Comparison of ENCODE assay signal across 10 cellular contexts in the genomic region with DNA sequence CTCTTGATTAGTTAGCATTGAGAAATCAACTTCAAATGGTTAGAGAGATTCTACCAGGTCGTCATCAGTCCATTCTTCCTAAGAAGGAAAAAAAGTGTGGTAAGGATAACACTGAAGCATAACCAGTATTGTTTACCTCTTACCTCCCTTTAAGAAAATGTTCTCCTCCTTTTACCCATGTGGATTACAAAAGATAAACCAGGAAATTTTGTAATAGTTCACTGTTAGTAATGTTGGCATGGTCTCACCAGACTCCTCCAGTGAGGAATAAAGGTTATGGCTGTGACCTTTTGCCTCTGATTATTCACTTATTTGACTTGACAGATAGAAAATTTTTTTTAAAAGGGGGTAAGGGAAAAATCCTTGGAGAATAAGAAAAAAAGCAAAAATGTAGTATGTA. TPM values are rescaled to one million over a fixed set of nuclear protein-coding genes. Genes with fewer than 3 reads are reported as not detected.
A peak's percentile ranks its signal among the peaks of the same experiment; 100 is the strongest.
DNase-seq lines count a peak whose midpoint lies in the region; ATAC-seq and TF ChIP-seq lines count a peak whose summit lies in the region.
"Had no signal": no experiment of that assay in that cellular context is flagged by ENCODE, and none has a peak within 500 bp of the region (broad histone marks: within the 10 kb centered on the region; RNA-seq: fewer than 3 reads in every experiment).

No MANE protein-coding gene starts in this region.

- peaks cover 37% of the 10 kb centered on the region for H3K4me1 ChIP-seq in RWPE2 (ENCODE audit: insufficient read depth, poor library complexity, severe bottlenecking)

- H3K27me3 ChIP-seq in RWPE2 (ENCODE audit: insufficient read depth, poor library complexity, severe bottlenecking), result no peaks in the 10 kb centered on the region

- ATAC-seq in RWPE2 (ENCODE audit: low read depth), result peak; percentile 78
- no peak for ATAC-seq in GM21390 (IDR thresholded peaks at IDR 0.05; ENCODE audit: unreplicated experiment)

- H3K27ac ChIP-seq in RWPE2 (ENCODE audit: poor library complexity, severe bottlenecking) (peak overlapping the region; percentile 88), coronary artery (no peak overlapping the region)

- peaks cover 2% of the 10 kb centered on the region for H3K9me3 ChIP-seq in RWPE2 (ENCODE audit: severe bottlenecking)

- H3K36me3 ChIP-seq in RWPE2 (ENCODE audit: low read depth), result peaks cover 100% of the 10 kb centered on the region

- no peak for TF ChIP-seq CTCF in RWPE2 (IDR thresholded peaks at IDR 0.05; ENCODE audit: poor library complexity, severe bottlenecking)
- no peak for TF ChIP-seq CTCF in fibroblast of mammary gland (conservative IDR thresholded peaks at IDR 0.05; ENCODE audit: control insufficient read depth, insufficient read depth, low read depth, low read length)
- no peak for TF ChIP-seq CTCF in coronary artery (IDR thresholded peaks at IDR 0.05)

- H3K4me3 ChIP-seq in RWPE2 (ENCODE audit: severe bottlenecking) (no peak overlapping the region), fibroblast of mammary gland (ENCODE audit: control insufficient read depth, low read depth, low read length) (no peak overlapping the region), coronary artery (no peak overlapping the region)

- DNase-seq in ELR (ENCODE audit: low read depth) (peak; percentile 80), RWPE2 (ENCODE audit: low spot score) (no peak), fibroblast of mammary gland (ENCODE audit: low read depth) (peak; percentile 91), renal cortical epithelial cell (ENCODE audit: low read depth) (peak; percentile 95), T-helper 9 cell (no peak), coronary artery (ENCODE audit: low spot score) (no peak)
- DNase-seq: activated CD4-positive, alpha-beta T cell treated with anti-CD3 and anti-CD28 coated beads for 48 hours; DMS53; NCI-H1105 had no signal

RNA-seq across cellular contexts. Expression of gene CCNH, which starts 18.3 kb away (rescaled TPM):
- 59.2 and 73.5 TPM in 2 replicates for total RNA-seq in renal cortical epithelial cell

Comparison
In these comparisons a context has a peak if more than half of its experiments do, and no peak if none do; other contexts are left out.
1. DNase-seq: peak in ELR (single experiment), fibroblast of mammary gland (single experiment) and renal cortical epithelial cell (single experiment); none in RWPE2 (single experiment), T-helper 9 cell (single experiment) and coronary artery (single experiment).